ENCODE assay signal across 22 cellular contexts in the genomic region with DNA sequence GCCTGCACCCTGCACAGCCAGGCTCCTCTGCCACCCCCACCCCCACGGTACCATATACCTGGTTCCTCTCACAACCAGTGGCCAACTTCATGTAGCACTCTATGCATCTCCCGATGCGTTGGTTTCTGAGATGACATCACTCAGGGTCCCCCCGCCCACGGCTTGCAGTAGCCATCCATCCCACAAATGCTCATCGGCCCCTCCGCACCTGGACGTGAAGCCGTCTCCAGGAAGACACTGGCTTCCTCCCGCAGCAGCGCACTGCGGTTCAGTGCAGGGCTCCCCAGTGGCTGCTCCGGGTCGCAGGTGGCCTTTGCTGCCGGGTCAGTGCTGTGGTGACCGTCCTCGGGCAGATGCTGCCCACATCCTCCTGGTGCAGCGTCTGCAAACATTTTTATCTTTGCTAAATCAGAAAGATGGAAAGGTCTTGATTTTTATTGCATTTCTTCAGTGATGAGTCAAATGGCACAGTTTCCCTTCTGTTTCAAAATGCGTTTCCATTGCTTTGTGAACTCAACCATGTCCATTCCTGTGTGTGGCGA. TPM values are rescaled to one million over a fixed set of nuclear protein-coding genes. Genes with fewer than 3 reads are reported as not detected.
"Had no signal": no experiment of that assay in that cellular context is flagged by ENCODE, and none has a peak within 500 bp of the region (broad histone marks: within the 10 kb centered on the region; RNA-seq: fewer than 3 reads in every experiment).

No MANE protein-coding gene starts in this region.

- H3K4me3 Mint-ChIP-seq: activated naive CD8-positive, alpha-beta T cell treated with anti-CD3 and anti-CD28 coated beads for 36 hours; activated T-cell treated with anti-CD3 and anti-CD28 coated beads, Interleukin-2, amount 50 U/mL, for 72 hours; brain; nephron; stimulated activated naive CD8-positive, alpha-beta T cell treated with anti-CD3 and anti-CD28 coated beads, Interleukin-15, Interleukin-2, amounts not matched to agents 100 ng/mL and 50 ng/mL, for 24 hours had no signal

- H3K27ac ChIP-seq: coronary artery, esophagus squamous epithelium, prostate gland, testis, upper lobe of left lung had no signal

- H3K27ac Mint-ChIP-seq: activated naive CD8-positive, alpha-beta T cell treated with anti-CD3 and anti-CD28 coated beads for 36 hours; activated T-cell treated with anti-CD3 and anti-CD28 coated beads, Interleukin-2, amount 50 U/mL, for 72 hours; nephron; stimulated activated naive CD8-positive, alpha-beta T cell treated with anti-CD3 and anti-CD28 coated beads, Interleukin-15, Interleukin-2, amounts not matched to agents 100 ng/mL and 50 ng/mL, for 24 hours had no signal

- H3K27me3 Mint-ChIP-seq: activated naive CD8-positive, alpha-beta T cell treated with anti-CD3 and anti-CD28 coated beads for 36 hours; brain; stimulated activated naive CD8-positive, alpha-beta T cell treated with anti-CD3 and anti-CD28 coated beads, Interleukin-15, Interleukin-2, amounts not matched to agents 100 ng/mL and 50 ng/mL, for 24 hours had no signal

- H3K9me3 Mint-ChIP-seq: activated naive CD8-positive, alpha-beta T cell treated with anti-CD3 and anti-CD28 coated beads for 36 hours; activated T-cell treated with anti-CD3 and anti-CD28 coated beads, Interleukin-2, amount 50 U/mL, for 72 hours; brain; stimulated activated naive CD8-positive, alpha-beta T cell treated with anti-CD3 and anti-CD28 coated beads, Interleukin-15, Interleukin-2, amounts not matched to agents 100 ng/mL and 50 ng/mL, for 24 hours had no signal

- H3K4me1 Mint-ChIP-seq: brain had no signal

- DNase-seq: activated CD4-positive, alpha-beta T cell treated with anti-CD3 and anti-CD28 coated beads for 1 hour; activated CD4-positive, alpha-beta T cell treated with anti-CD3 and anti-CD28 coated beads, Interleukin-2, amount 50 U/mL, for 4 hours; activated CD8-positive, alpha-beta memory T cell treated with anti-CD3 and anti-CD28 coated beads, Interleukin-2, amount 50 U/mL, for 4 hours; activated naive CD8-positive, alpha-beta T cell treated with anti-CD3 and anti-CD28 coated beads for 36 hours; activated T-cell treated with anti-CD3 and anti-CD28 coated beads, Interleukin-2, amount 50 U/mL, for 72 hours; central memory CD4-positive, alpha-beta T cell; effector CD4-positive, alpha-beta T cell; esophagus squamous epithelium; hypothalamus; mesenchymal stem cell; right cardiac atrium; small intestine; stimulated activated CD4-positive, alpha-beta T cell treated with anti-CD3 and anti-CD28 coated beads, Interleukin-4, amount 100 ng/mL, for 4 hours; stimulated activated CD8-positive, alpha-beta memory T cell treated with anti-CD3 and anti-CD28 coated beads, Interleukin-4, amount 100 ng/mL, for 48 hours; T-helper 9 cell; testis; upper lobe of left lung had no signal

- H3K4me1 ChIP-seq: prostate gland, testis had no signal

- H3K9me3 ChIP-seq: esophagus squamous epithelium, prostate gland, testis, upper lobe of left lung had no signal

- H3K27me3 ChIP-seq: esophagus squamous epithelium, testis, upper lobe of left lung had no signal

RNA-seq across cellular contexts. Expression of a gene that starts 27.5 kb away (rescaled TPM):
- total RNA-seq: activated T-cell treated with anti-CD3 and anti-CD28 coated beads, Interleukin-2, amount 50 U/mL, for 72 hours had no signal
